Comparison of ENCODE assay signal across 8 cellular contexts in the genomic region with DNA sequence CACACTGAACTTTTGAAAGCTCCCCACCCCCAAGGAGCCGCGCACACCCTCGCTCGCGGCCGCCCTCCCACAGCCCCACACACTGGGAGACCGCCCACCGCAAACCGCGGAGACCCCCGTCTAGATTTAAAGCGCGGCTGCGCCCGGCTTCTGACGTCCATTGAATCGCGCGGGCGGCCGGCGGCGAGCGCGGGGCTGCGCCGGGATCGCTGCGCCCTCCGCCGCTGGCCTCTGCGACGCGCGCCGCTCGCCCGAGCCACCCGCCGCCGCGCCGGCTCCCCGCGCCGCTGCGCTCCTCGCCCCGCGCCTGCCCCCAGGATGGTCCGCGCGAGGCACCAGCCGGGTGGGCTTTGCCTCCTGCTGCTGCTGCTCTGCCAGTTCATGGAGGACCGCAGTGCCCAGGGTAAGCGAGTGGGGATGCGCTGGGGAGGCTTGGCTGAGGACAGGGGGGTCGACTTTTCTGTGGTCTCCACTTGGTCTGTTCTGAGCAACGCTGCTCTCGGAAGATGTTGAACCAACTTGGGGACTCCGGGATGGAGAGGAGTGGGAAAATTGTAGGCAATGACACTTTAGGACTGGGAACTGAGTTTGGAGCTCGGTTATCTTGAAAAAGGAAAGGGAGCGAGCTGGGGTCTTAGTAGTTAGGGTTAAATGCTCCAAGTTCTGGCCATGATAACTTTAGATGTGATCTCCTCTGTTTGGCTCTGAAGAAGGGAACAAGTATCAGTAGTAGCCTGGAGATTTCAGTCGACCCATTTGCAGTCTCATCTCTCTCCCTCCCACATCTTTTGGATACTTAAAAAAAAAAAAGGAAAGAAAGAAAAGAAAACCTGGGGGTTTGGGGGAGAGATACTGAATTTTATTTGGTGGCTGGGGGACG. TPM values are rescaled to one million over a fixed set of nuclear protein-coding genes. Genes with fewer than 3 reads are reported as not detected.
DNase-seq lines count a peak whose midpoint lies in the region; ATAC-seq and TF ChIP-seq lines count a peak whose summit lies in the region.

A gene with protein sequence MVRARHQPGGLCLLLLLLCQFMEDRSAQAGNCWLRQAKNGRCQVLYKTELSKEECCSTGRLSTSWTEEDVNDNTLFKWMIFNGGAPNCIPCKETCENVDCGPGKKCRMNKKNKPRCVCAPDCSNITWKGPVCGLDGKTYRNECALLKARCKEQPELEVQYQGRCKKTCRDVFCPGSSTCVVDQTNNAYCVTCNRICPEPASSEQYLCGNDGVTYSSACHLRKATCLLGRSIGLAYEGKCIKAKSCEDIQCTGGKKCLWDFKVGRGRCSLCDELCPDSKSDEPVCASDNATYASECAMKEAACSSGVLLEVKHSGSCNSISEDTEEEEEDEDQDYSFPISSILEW (plus strand): TSS at position 156 of the 880 bp plus-strand sequence. CDS start 163 bp downstream, at position 319.

- DNase-seq in NCI-H2029 treated with DMSO at 0.1 percent for 48 hours (lab: John Stamatoyannopoulos, UW), result peak; percentile 47
- DNase-seq in NCI-H2029 (lab: John Stamatoyannopoulos, UW), result no peak
- DNase-seq in colonic mucosa, result peak; percentile 17
- peak in 1 of 2 donors; percentile 86 for DNase-seq in lower leg skin (ENCODE audit: low spot score in 2 of 2)
- DNase-seq in thoracic aorta (ENCODE audit: low spot score), result no peak

- TF ChIP-seq CTCF in OCI-LY3 (IDR thresholded peaks at IDR 0.05; ENCODE audit: low read depth, low read length) (no peak), colonic mucosa (IDR thresholded peaks at IDR 0.05) (no peak), lower leg skin (IDR thresholded peaks at IDR 0.05) (no peak), thoracic aorta (IDR thresholded peaks at IDR 0.05) (no peak)

- H3K9ac ChIP-seq in OCI-LY3 (ENCODE audit: low read length) (peak within 1 kb of the TSS; percentile 56), colonic mucosa (ENCODE audit: low read depth in 2 of 2, low read length in 2 of 2) (peak within 1 kb of the TSS; percentile 38 to 59)

- WGBS in lower leg skin, 2 donors, result 1% methylated on average over 35 to 65 of the region's 65 CpGs

- H4K20me1 ChIP-seq in OCI-LY3 (ENCODE audit: insufficient read depth, low read length), result no peaks in the 10 kb centered on the region

- TF ChIP-seq POLR2A in lower leg skin (IDR thresholded peaks at IDR 0.05), result no peak

- H2AFZ ChIP-seq in OCI-LY3 (ENCODE audit: low read depth, low read length), result peak within 1 kb of the TSS; percentile 85

- H3K27ac ChIP-seq in OCI-LY3 (ENCODE audit: low read length) (no peak within 1 kb of the TSS), colonic mucosa (peak within 1 kb of the TSS; percentile 48), thoracic aorta (peak within 1 kb of the TSS; percentile 67)

- H3K79me2 ChIP-seq in OCI-LY3 (ENCODE audit: low read length), result no peaks in the 10 kb centered on the region

- H3K9me3 ChIP-seq in OCI-LY3 (ENCODE audit: insufficient read depth, low read length) (no peaks in the 10 kb centered on the region), colonic mucosa (no peaks in the 10 kb centered on the region), thoracic aorta (no peaks in the 10 kb centered on the region)

- intact Hi-C loops in colonic mucosa (cut with DNase I), result no loop called here
- intact Hi-C loops in lower leg skin (cut with DNase I; ENCODE audit: low total_unique reads), result loop anchor here (5.0 kb wide), 1 partner anchor 742 kb away; no protein-coding TSS in a partner anchor

- H3K36me3 ChIP-seq in OCI-LY3 (replicated peaks; ENCODE audit: low read depth, low read length), result no peaks in the 10 kb centered on the region
- H3K36me3 ChIP-seq in colonic mucosa, result no peaks in the 10 kb centered on the region
- no peaks in the 10 kb centered on the region for H3K36me3 ChIP-seq in thoracic aorta

- H3K4me1 ChIP-seq in OCI-LY3 (ENCODE audit: low read length), result peaks cover 23% of the 10 kb centered on the region
- H3K4me1 ChIP-seq in colonic mucosa, result no peaks in the 10 kb centered on the region
- H3K4me1 ChIP-seq in thoracic aorta (ENCODE audit: control insufficient read depth in 1 of 2, low read depth in 2 of 2), result peaks cover 0 to 24% of the 10 kb centered on the region in 2 donors

- H3K4me3 ChIP-seq in OCI-LY3 (ENCODE audit: low read length) (peak within 1 kb of the TSS; percentile 78), colonic mucosa (peak within 1 kb of the TSS; percentile 62), lower leg skin (ENCODE audit: low read depth, poor library complexity, severe bottlenecking) (peak within 1 kb of the TSS; percentile 60), thoracic aorta (peak within 1 kb of the TSS; percentile 96)

- ATAC-seq in thoracic aorta (ENCODE audit: insufficient number of reproducible peaks, low FRiP score, low read depth) (no peak), HG03354 (IDR thresholded peaks at IDR 0.05; ENCODE audit: poor library complexity, severe bottlenecking, unreplicated experiment) (no peak), GM19023 (IDR thresholded peaks at IDR 0.05; ENCODE audit: unreplicated experiment) (no peak)

- H3K27me3 ChIP-seq in OCI-LY3 (ENCODE audit: low read depth, low read length), result peaks cover 43% of the 10 kb centered on the region
- peaks cover 26% of the 10 kb centered on the region for H3K27me3 ChIP-seq in colonic mucosa
- H3K27me3 ChIP-seq in thoracic aorta (replicated peaks; ENCODE audit: insufficient read depth), result no peaks in the 10 kb centered on the region

- H3K4me2 ChIP-seq in OCI-LY3 (ENCODE audit: low read length), result peak within 1 kb of the TSS; percentile 84

RNA-seq across cellular contexts. Expression of the gene that starts here (rescaled TPM):
- total RNA-seq in colonic mucosa (1 to 10 TPM in 1 of 2 donors, under 1 TPM in 1; 0.91 to 3.2 TPM), lower leg skin (10 to 100 TPM in 2 of 4 donors, 1 to 10 TPM in 2; 6.1 to 14.0 (median 8.7) TPM), thoracic aorta (10 to 100 TPM in 1 of 2 donors, 1 to 10 TPM in 1; 3.9 to 12.6 TPM)

Comparison
In these comparisons a context has a peak if more than half of its experiments do, and no peak if none do; other contexts are left out.
1. DNase-seq: peak in NCI-H2029 treated with DMSO at 0.1 percent for 48 hours (single experiment) and colonic mucosa (single experiment); none in NCI-H2029 (single experiment) and thoracic aorta (single experiment).
2. Peak in every context shown above with its lines, with median percentiles within 50 percentile points of each other: H3K4me3 ChIP-seq.